20 cellular contexts compared by ENCODE assay signal in the genomic region with DNA sequence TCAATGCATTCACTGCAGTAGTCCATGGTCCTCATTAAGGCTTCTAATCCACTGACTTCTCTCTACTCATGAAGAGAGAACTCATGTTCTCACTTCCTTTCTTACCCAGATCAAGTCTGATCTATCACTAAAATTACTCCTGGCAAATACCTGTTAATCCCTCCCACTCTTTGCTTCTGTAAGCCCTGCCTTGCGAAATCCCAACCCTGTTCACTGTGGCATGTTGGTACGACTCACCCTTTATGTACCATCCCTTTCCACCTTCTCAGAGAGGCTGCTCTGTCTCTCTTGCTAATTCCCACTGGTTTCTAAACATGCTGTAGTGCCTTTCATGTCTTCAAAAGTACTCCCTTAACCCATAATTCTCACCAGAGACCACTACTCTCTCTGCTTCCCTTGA.
"Had no signal": no experiment of that assay in that cellular context is flagged by ENCODE, and none has a peak within 500 bp of the region (broad histone marks: within the 10 kb centered on the region; RNA-seq: fewer than 3 reads in every experiment).

No MANE protein-coding gene starts in this region.

- ATAC-seq: activated CD4-positive, alpha-beta T cell treated with anti-CD3 and anti-CD28 coated beads for 36 hours; right cardiac atrium had no signal

- H3K27me3 ChIP-seq: brain microvascular endothelial cell, esophagus muscularis mucosa, tibial nerve, uterus had no signal

- H3K27ac ChIP-seq: brain microvascular endothelial cell, coronary artery, esophagus muscularis mucosa, left ventricle myocardium inferior, skin epidermis, tibial nerve, uterus had no signal

- H3K4me1 Mint-ChIP-seq: activated CD4-positive, alpha-beta memory T cell treated with anti-CD3 and anti-CD28 coated beads, Interleukin-2, amount 10 ng/mL, durations not matched to agents 7 days and 5 days; activated CD4-positive, alpha-beta T cell treated with anti-CD3 and anti-CD28 coated beads for 36 hours; activated naive CD8-positive, alpha-beta T cell treated with anti-CD3 and anti-CD28 coated beads, Interleukin-2, amount 10 ng/mL, durations not matched to agents 7 days and 5 days had no signal

- H3K4me3 Mint-ChIP-seq: activated CD4-positive, alpha-beta memory T cell treated with anti-CD3 and anti-CD28 coated beads, Interleukin-2, amount 10 ng/mL, durations not matched to agents 7 days and 5 days; activated CD4-positive, alpha-beta T cell treated with anti-CD3 and anti-CD28 coated beads for 36 hours; activated naive CD8-positive, alpha-beta T cell treated with anti-CD3 and anti-CD28 coated beads, Interleukin-2, amount 10 ng/mL, durations not matched to agents 7 days and 5 days; stimulated activated naive CD8-positive, alpha-beta T cell treated with anti-CD3 and anti-CD28 coated beads, Interleukin-15, Interleukin-2, amounts not matched to agents 100 ng/mL and 50 ng/mL, for 24 hours had no signal

- H3K4me3 ChIP-seq: coronary artery, esophagus muscularis mucosa, left ventricle myocardium inferior, skin epidermis, tibial nerve, uterus had no signal

- H3K27ac Mint-ChIP-seq: activated CD4-positive, alpha-beta memory T cell treated with anti-CD3 and anti-CD28 coated beads, Interleukin-2, amount 10 ng/mL, durations not matched to agents 7 days and 5 days; activated CD4-positive, alpha-beta T cell treated with anti-CD3 and anti-CD28 coated beads for 36 hours; activated naive CD8-positive, alpha-beta T cell treated with anti-CD3 and anti-CD28 coated beads, Interleukin-2, amount 10 ng/mL, durations not matched to agents 7 days and 5 days; activated T-helper 2 cell treated with anti-CD3 and anti-CD28 coated beads, Interferon-gamma antibody, Interleukin-2, Interleukin-4, amounts not matched to agents 10 μg/mL and 5 μg/mL and 100 μg/mL, durations not matched to agents 14 hours and 24 hours and 36 hours; progenitor cell of endocrine pancreas; stimulated activated naive CD8-positive, alpha-beta T cell treated with anti-CD3 and anti-CD28 coated beads, Interleukin-15, Interleukin-2, amounts not matched to agents 100 ng/mL and 50 ng/mL, for 24 hours had no signal

- H3K36me3 ChIP-seq: brain microvascular endothelial cell, esophagus muscularis mucosa, left ventricle myocardium inferior, tibial nerve, uterus had no signal

- H3K9me3 ChIP-seq: uterus had no signal

- H3K4me1 ChIP-seq: left ventricle myocardium inferior, tibial nerve, uterus had no signal

- H3K9me3 Mint-ChIP-seq: activated T-helper 2 cell treated with anti-CD3 and anti-CD28 coated beads, Interferon-gamma antibody, Interleukin-2, Interleukin-4, amounts not matched to agents 10 μg/mL and 5 μg/mL and 100 μg/mL, durations not matched to agents 14 hours and 24 hours and 36 hours; stimulated activated naive CD8-positive, alpha-beta T cell treated with anti-CD3 and anti-CD28 coated beads, Interleukin-15, Interleukin-2, amounts not matched to agents 100 ng/mL and 50 ng/mL, for 24 hours had no signal

- H3K27me3 Mint-ChIP-seq: activated CD4-positive, alpha-beta memory T cell treated with anti-CD3 and anti-CD28 coated beads, Interleukin-2, amount 10 ng/mL, durations not matched to agents 7 days and 5 days; activated CD4-positive, alpha-beta T cell treated with anti-CD3 and anti-CD28 coated beads for 36 hours; activated naive CD8-positive, alpha-beta T cell treated with anti-CD3 and anti-CD28 coated beads, Interleukin-2, amount 10 ng/mL, durations not matched to agents 7 days and 5 days; progenitor cell of endocrine pancreas; stimulated activated naive CD8-positive, alpha-beta T cell treated with anti-CD3 and anti-CD28 coated beads, Interleukin-15, Interleukin-2, amounts not matched to agents 100 ng/mL and 50 ng/mL, for 24 hours had no signal

- DNase-seq: activated CD4-positive, alpha-beta memory T cell treated with anti-CD3 and anti-CD28 coated beads, Interleukin-2, amount 10 ng/mL, durations not matched to agents 7 days and 5 days; activated CD4-positive, alpha-beta T cell treated with anti-CD3 and anti-CD28 coated beads for 36 hours; activated naive CD4-positive, alpha-beta T cell treated with Interleukin-2 at 50 U/mL for 16 hours; activated naive CD8-positive, alpha-beta T cell treated with anti-CD3 and anti-CD28 coated beads, Interleukin-2, amount 10 ng/mL, durations not matched to agents 7 days and 5 days; activated T-cell treated with anti-CD3 and anti-CD28 coated beads, Interleukin-2, amount 50 U/mL, for 1 hour; anterior cingulate cortex; brain microvascular endothelial cell; hippocampal formation; islet precursor cell; left ventricle myocardium inferior; right cardiac atrium; stimulated activated CD4-positive, alpha-beta T cell treated with anti-CD3 and anti-CD28 coated beads, Interleukin-2, amount 100 ng/mL, for 48 hours; uterus had no signal
